Comparison of ENCODE assay signal across 1 cellular context in the genomic region with DNA sequence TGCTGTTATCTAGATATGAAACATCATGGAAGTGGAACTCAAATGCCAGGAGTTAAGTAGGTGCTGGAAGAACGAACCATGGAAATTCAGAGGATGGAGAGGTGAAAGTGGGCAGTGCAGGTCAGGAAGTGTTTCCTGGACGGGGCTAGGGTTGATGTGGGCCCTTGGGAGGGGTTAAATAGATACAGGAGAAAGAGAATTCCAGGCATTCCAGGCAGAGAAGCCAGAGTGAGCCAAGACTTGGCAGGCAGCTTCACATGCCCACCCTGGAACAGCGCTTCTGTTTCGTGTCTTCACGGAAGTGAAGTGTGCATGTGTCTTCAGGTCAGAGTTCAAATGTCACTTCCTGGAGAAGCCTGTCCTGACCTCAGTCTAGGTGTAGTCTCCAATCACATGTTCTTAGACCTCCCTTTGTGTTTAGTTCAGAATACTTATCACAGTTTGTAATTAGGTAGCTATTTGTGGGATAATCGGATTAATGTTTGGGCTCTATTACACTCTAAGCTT.
TF ChIP-seq lines count a peak whose summit lies in the region.

No MANE protein-coding gene starts in this region.

TF ChIP-seq in GM23338, 12 proteins besides CTCF, POLR2A, EP300 and RAD21 (continued from another document):
- TF ChIP-seq, protein P1, sequence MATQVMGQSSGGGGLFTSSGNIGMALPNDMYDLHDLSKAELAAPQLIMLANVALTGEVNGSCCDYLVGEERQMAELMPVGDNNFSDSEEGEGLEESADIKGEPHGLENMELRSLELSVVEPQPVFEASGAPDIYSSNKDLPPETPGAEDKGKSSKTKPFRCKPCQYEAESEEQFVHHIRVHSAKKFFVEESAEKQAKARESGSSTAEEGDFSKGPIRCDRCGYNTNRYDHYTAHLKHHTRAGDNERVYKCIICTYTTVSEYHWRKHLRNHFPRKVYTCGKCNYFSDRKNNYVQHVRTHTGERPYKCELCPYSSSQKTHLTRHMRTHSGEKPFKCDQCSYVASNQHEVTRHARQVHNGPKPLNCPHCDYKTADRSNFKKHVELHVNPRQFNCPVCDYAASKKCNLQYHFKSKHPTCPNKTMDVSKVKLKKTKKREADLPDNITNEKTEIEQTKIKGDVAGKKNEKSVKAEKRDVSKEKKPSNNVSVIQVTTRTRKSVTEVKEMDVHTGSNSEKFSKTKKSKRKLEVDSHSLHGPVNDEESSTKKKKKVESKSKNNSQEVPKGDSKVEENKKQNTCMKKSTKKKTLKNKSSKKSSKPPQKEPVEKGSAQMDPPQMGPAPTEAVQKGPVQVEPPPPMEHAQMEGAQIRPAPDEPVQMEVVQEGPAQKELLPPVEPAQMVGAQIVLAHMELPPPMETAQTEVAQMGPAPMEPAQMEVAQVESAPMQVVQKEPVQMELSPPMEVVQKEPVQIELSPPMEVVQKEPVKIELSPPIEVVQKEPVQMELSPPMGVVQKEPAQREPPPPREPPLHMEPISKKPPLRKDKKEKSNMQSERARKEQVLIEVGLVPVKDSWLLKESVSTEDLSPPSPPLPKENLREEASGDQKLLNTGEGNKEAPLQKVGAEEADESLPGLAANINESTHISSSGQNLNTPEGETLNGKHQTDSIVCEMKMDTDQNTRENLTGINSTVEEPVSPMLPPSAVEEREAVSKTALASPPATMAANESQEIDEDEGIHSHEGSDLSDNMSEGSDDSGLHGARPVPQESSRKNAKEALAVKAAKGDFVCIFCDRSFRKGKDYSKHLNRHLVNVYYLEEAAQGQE (IDR thresholded peaks at IDR 0.05; ENCODE audit: unreplicated experiment) = no peak
- TF ChIP-seq ZNF462 (CRISPR knock-in tag; IDR thresholded peaks at IDR 0.05) = no peak
TF ChIP-seq in GM23338: peak in this region for 0.
